31 cellular contexts compared by ENCODE assay signal in genomic region chr13:47147784-47148062, GRCh38.
"Had no signal": no experiment of that assay in that cellular context is flagged by ENCODE, and none has a peak within 500 bp of the region (broad histone marks: within the 10 kb centered on the region; RNA-seq: fewer than 3 reads in every experiment).

No MANE protein-coding gene starts in this region.

- H3K36me3 ChIP-seq: adrenal gland, esophagus muscularis mucosa, gastrocnemius medialis, heart left ventricle had no signal

- H3K4me1 ChIP-seq: adrenal gland, esophagus muscularis mucosa, foreskin keratinocyte, gastrocnemius medialis, heart left ventricle had no signal

- H3K4me3 ChIP-seq: adrenal gland, body of pancreas, esophagus muscularis mucosa, gastrocnemius medialis, heart left ventricle had no signal

- H3K27ac ChIP-seq: adrenal gland, body of pancreas, esophagus muscularis mucosa, foreskin keratinocyte, gastrocnemius medialis, heart left ventricle had no signal

- H3K9me3 ChIP-seq: adrenal gland, body of pancreas, esophagus muscularis mucosa, gastrocnemius medialis, heart left ventricle had no signal

- DNase-seq: activated CD4-positive, alpha-beta memory T cell treated with anti-CD3 and anti-CD28 coated beads for 36 hours; activated CD4-positive, alpha-beta T cell treated with anti-CD3 and anti-CD28 coated beads for 36 hours; activated CD4-positive, alpha-beta T cell treated with anti-CD3 and anti-CD28 coated beads, Interleukin-2, amount 10 ng/mL, durations not matched to agents 24 days and 14 days; activated CD4-positive, CD25-positive, alpha-beta regulatory T cell; activated CD4-positive, CD25-positive, alpha-beta regulatory T cell treated with anti-CD3 and anti-CD28 coated beads, Interleukin-2, amount 50 U/mL, for 72 hours; activated CD8-positive, alpha-beta memory T cell treated with anti-CD3 and anti-CD28 coated beads, Interleukin-2, amount 10 ng/mL, durations not matched to agents 7 days and 5 days; activated CD8-positive, alpha-beta memory T cell treated with anti-CD3 and anti-CD28 coated beads, Interleukin-2, amount 50 U/mL, for 4 hours; activated CD8-positive, alpha-beta T cell treated with anti-CD3 and anti-CD28 coated beads, Interleukin-2, amount 10 ng/mL, durations not matched to agents 7 days and 5 days; activated effector memory CD4-positive, alpha-beta T cell treated with anti-CD3 and anti-CD28 coated beads, Interleukin-2, amount 50 U/mL, for 16 hours; activated naive CD4-positive, alpha-beta T cell treated with anti-CD3 and anti-CD28 coated beads for 36 hours; activated naive CD8-positive, alpha-beta T cell treated with anti-CD3 and anti-CD28 coated beads for 36 hours; activated naive CD8-positive, alpha-beta T cell treated with anti-CD3 and anti-CD28 coated beads, Interleukin-2, amount 50 U/mL, for 24 hours; activated T-cell treated with anti-CD3 and anti-CD28 coated beads, Interleukin-2, amount 50 U/mL, for 1 hour; activated T-cell treated with anti-CD3 and anti-CD28 coated beads, Interleukin-2, amount 50 U/mL, for 48 hours; adrenal gland; amygdala; aorta; body of pancreas; caudate nucleus; cortex of kidney; dermis blood vessel endothelial cell; effector CD4-positive, alpha-beta T cell; effector memory CD8-positive, alpha-beta T cell; erythroblast; foreskin keratinocyte; gastrocnemius medialis; glutamatergic neuron; heart left ventricle; T-helper 2 cell had no signal

- H3K27me3 ChIP-seq: adrenal gland, body of pancreas, esophagus muscularis mucosa, gastrocnemius medialis had no signal

- ATAC-seq: activated CD4-positive, alpha-beta T cell treated with anti-CD3 and anti-CD28 coated beads for 36 hours; activated CD8-positive, alpha-beta memory T cell treated with anti-CD3 and anti-CD28 coated beads, Interleukin-2, amount 10 ng/mL, durations not matched to agents 7 days and 5 days; activated CD8-positive, alpha-beta T cell treated with anti-CD3 and anti-CD28 coated beads, Interleukin-2, amount 10 ng/mL, durations not matched to agents 7 days and 5 days; activated naive CD8-positive, alpha-beta T cell treated with anti-CD3 and anti-CD28 coated beads, Interleukin-2, amount 50 U/mL, for 24 hours; body of pancreas; effector memory CD8-positive, alpha-beta T cell; foreskin keratinocyte; gastrocnemius medialis; heart left ventricle had no signal

- FAIRE-seq: colon had no signal
